Comparison of ENCODE assay signal across 26 cellular contexts in the genomic region with DNA sequence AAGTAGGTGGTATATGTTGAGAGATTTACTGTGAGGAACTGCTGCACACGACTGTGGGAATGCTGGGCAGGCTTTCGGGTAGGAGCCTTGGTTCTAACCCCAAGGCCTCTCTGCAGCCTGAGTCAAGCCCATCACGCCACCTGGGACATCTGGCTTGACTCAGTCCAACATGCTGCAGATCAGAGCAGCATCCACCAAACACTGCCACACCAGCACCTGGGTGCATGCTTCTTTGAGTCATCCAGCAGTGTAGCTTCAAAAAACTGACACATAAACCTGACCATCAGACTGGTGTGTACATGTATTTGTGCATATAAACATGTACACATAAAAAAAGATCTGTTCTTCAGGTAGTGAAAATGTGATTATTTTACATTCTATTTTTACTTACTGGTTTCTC.
"Had no signal": no experiment of that assay in that cellular context is flagged by ENCODE, and none has a peak within 500 bp of the region (broad histone marks: within the 10 kb centered on the region; RNA-seq: fewer than 3 reads in every experiment).

No MANE protein-coding gene starts in this region.

- H3K9me3 Mint-ChIP-seq: immature natural killer cell; mesothelial cell of epicardium; naive B cell; naive thymus-derived CD8-positive, alpha-beta T cell had no signal

- DNase-seq: dermis blood vessel endothelial cell; dorsolateral prefrontal cortex; effector CD4-positive, alpha-beta T cell; effector memory CD4-positive, alpha-beta T cell; esophagus squamous epithelium; foreskin fibroblast; heart left ventricle; hypothalamus; immature natural killer cell; islet precursor cell; kidney; kidney glomerular epithelial cell; left colon; left lung; left ventricle myocardium superior; lower lobe of right lung; mesenchymal stem cell; mucosa of descending colon; naive B cell; naive thymus-derived CD8-positive, alpha-beta T cell had no signal

- ATAC-seq: esophagus mucosa; gastroesophageal sphincter; heart left ventricle; left colon; left lung; left ventricle myocardium superior; lower lobe of right lung; mucosa of descending colon; naive thymus-derived CD8-positive, alpha-beta T cell had no signal

- H3K4me3 Mint-ChIP-seq: immature natural killer cell; mesothelial cell of epicardium; naive B cell; naive thymus-derived CD8-positive, alpha-beta T cell had no signal

- H3K36me3 Mint-ChIP-seq: immature natural killer cell; mesothelial cell of epicardium; naive B cell; naive thymus-derived CD8-positive, alpha-beta T cell had no signal

- H3K27me3 ChIP-seq: dorsolateral prefrontal cortex, esophagus squamous epithelium, gastroesophageal sphincter, heart left ventricle, hepatocyte, left lung had no signal

- H3K4me3 ChIP-seq: coronary artery, dorsolateral prefrontal cortex, esophagus squamous epithelium, gastroesophageal sphincter, heart left ventricle, hepatocyte, left lung, lower lobe of right lung, mucosa of descending colon had no signal

- H3K4me1 Mint-ChIP-seq: immature natural killer cell, mesothelial cell of epicardium, naive B cell had no signal

- H3K27me3 Mint-ChIP-seq: naive thymus-derived CD8-positive, alpha-beta T cell had no signal

- H3K27ac Mint-ChIP-seq: immature natural killer cell, mesothelial cell of epicardium, naive B cell had no signal

- H3K36me3 ChIP-seq: esophagus squamous epithelium, gastroesophageal sphincter, heart left ventricle, left lung, lower lobe of right lung had no signal

- H3K9me3 ChIP-seq: esophagus squamous epithelium, gastroesophageal sphincter, heart left ventricle, left lung, lower lobe of right lung, mucosa of descending colon had no signal

- H3K27ac ChIP-seq: coronary artery, dorsolateral prefrontal cortex, epithelial cell of prostate, esophagus squamous epithelium, gastroesophageal sphincter, heart left ventricle, hepatocyte, left lung, lower lobe of right lung had no signal

- H3K4me1 ChIP-seq: esophagus squamous epithelium, gastroesophageal sphincter, heart left ventricle, left lung, lower lobe of right lung had no signal
